In genomic region chr13:44371421-44371820, GRCh38 we compare ENCODE assay signal across 24 cellular contexts.
"Had no signal": no experiment of that assay in that cellular context is flagged by ENCODE, and none has a peak within 500 bp of the region (broad histone marks: within the 10 kb centered on the region; RNA-seq: fewer than 3 reads in every experiment).

No MANE protein-coding gene starts in this region.

- H3K9me3 Mint-ChIP-seq: activated B cell treated with CpG ODN at 0.5 μM for 24 hours; activated T-cell treated with anti-CD3 and anti-CD28 coated beads, Interleukin-2, amount 50 U/mL, for 24 hours; activated T-helper 2 cell treated with anti-CD3 and anti-CD28 coated beads, Interferon-gamma antibody, Interleukin-2, Interleukin-4, amounts not matched to agents 10 μg/mL and 5 μg/mL and 100 μg/mL, durations not matched to agents 14 hours and 24 hours and 36 hours; stimulated activated naive CD8-positive, alpha-beta T cell treated with anti-CD3 and anti-CD28 coated beads, Interleukin-15, Interleukin-2, amounts not matched to agents 100 ng/mL and 50 ng/mL, for 24 hours; T-cell; T-helper 2 cell treated with Interferon-gamma antibody and Interleukin-4, amounts not matched to agents 5 μg/mL and 100 μg/mL, for 36 hours had no signal

- H3K36me3 Mint-ChIP-seq: T-cell had no signal

- H3K4me3 Mint-ChIP-seq: activated B cell treated with CpG ODN at 0.5 μM for 24 hours; activated naive CD8-positive, alpha-beta T cell; activated T-cell treated with anti-CD3 and anti-CD28 coated beads, Interleukin-2, amount 50 U/mL, for 24 hours; stimulated activated naive CD8-positive, alpha-beta T cell treated with anti-CD3 and anti-CD28 coated beads, Interleukin-15, Interleukin-2, amounts not matched to agents 100 ng/mL and 50 ng/mL, for 24 hours; T-cell; T-helper 2 cell treated with Interferon-gamma antibody and Interleukin-4, amounts not matched to agents 5 μg/mL and 100 μg/mL, for 36 hours had no signal

- DNase-seq: activated B cell treated with CpG ODN at 0.5 μM for 24 hours; activated CD8-positive, alpha-beta memory T cell treated with anti-CD3 and anti-CD28 coated beads, Interleukin-2, amount 50 U/mL, for 4 hours; activated T-cell treated with anti-CD3 and anti-CD28 coated beads, Interleukin-2, amount 50 U/mL, for 24 hours; anterior cingulate cortex; body of pancreas; cerebellar nuclear complex; dorsolateral prefrontal cortex; effector memory CD4-positive, alpha-beta T cell; gastrocnemius medialis; glutamatergic neuron; left cardiac atrium; left ventricle myocardium superior; mucosa of descending colon; posterior cingulate gyrus; right cardiac atrium; spleen; stimulated activated CD4-positive, alpha-beta T cell treated with anti-CD3 and anti-CD28 coated beads, Interleukin-2, amount 100 ng/mL, for 48 hours; substantia nigra; T-cell; upper lobe of right lung had no signal

- ATAC-seq: body of pancreas, gastrocnemius medialis, left cardiac atrium, left ventricle myocardium superior, mucosa of descending colon, right cardiac atrium, T-cell, upper lobe of right lung had no signal

- H3K27ac Mint-ChIP-seq: activated B cell treated with CpG ODN at 0.5 μM for 24 hours; activated naive CD8-positive, alpha-beta T cell; activated T-cell treated with anti-CD3 and anti-CD28 coated beads, Interleukin-2, amount 50 U/mL, for 24 hours; activated T-helper 2 cell treated with anti-CD3 and anti-CD28 coated beads, Interferon-gamma antibody, Interleukin-2, Interleukin-4, amounts not matched to agents 10 μg/mL and 5 μg/mL and 100 μg/mL, durations not matched to agents 14 hours and 24 hours and 36 hours; stimulated activated naive CD8-positive, alpha-beta T cell treated with anti-CD3 and anti-CD28 coated beads, Interleukin-15, Interleukin-2, amounts not matched to agents 100 ng/mL and 50 ng/mL, for 24 hours; T-cell; T-helper 2 cell treated with Interferon-gamma antibody and Interleukin-4, amounts not matched to agents 5 μg/mL and 100 μg/mL, for 36 hours had no signal
